ENCODE assay signal across 8 cellular contexts in the genomic region with DNA sequence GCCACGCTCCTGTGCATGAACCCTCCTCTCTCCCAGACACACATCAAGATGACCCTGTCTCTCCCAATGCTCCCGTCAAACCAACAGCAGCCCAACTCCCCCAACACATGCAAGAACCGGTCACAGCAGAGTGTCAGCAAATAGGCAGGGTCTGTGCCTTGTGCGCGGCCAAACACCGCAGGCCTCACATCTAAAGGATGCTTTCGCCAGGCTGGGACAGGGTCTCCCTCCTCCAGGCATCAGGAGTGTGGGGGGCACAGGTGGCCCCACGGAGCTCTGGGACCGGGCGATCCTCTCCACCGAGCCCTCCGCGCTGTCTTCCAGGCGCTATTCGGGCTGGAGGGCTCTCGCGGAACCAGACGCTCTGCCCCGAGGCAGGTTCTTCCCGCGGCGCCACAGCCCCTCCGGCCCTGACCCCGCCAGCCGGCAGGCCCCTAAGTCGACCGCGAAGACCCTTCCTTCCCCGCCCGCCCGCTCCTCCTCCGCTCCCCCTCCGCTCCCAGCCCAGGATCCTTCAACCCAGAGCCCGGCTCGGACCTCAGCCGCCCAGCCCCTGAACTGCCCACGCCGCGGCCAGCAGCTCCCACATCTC. TPM values are rescaled to one million over a fixed set of nuclear protein-coding genes. Genes with fewer than 3 reads are reported as not detected.
DNase-seq lines count a peak whose midpoint lies in the region; ATAC-seq and TF ChIP-seq lines count a peak whose summit lies in the region.

No MANE protein-coding gene starts in this region.

- no peak for TF ChIP-seq CTCF in fibroblast of pulmonary artery (IDR thresholded peaks at IDR 0.05; ENCODE audit: low read length, missing control alignments)
- no peak for TF ChIP-seq CTCF in neural cell (IDR thresholded peaks at IDR 0.05; ENCODE audit: poor library complexity, severe bottlenecking)

- H3F3A ChIP-seq in neural cell (ENCODE audit: insufficient read depth, low read length, poor library complexity, severe bottlenecking), result no peaks in the 10 kb centered on the region

- H3K27ac Mint-ChIP-seq in activated T-cell treated with anti-CD3 and anti-CD28 coated beads, Interleukin-2, amount 50 U/mL, for 24 hours, result peak overlapping the region; percentile 95

- H3K36me3 Mint-ChIP-seq in activated T-cell treated with anti-CD3 and anti-CD28 coated beads, Interleukin-2, amount 50 U/mL, for 24 hours (ENCODE audit: low read depth), result peaks cover 5% of the 10 kb centered on the region

- peak overlapping the region; percentile 80 for H2AFZ ChIP-seq in neural cell (ENCODE audit: low read depth, low read length)

- H3K27ac ChIP-seq in BLaER1 treated with 17β-estradiol and CSF1 and Interleukin-3, amounts not matched to agents 10 nM and 100 nM, result peak overlapping the region in 10 of 11 experiments; percentile 61 to 84 (median 74); a peak in 21 of 22 replicates
- H3K27ac ChIP-seq in neural cell (ENCODE audit: low read length), result peak overlapping the region; percentile 82

- H3K4me2 ChIP-seq in BLaER1 treated with 17β-estradiol and CSF1 and Interleukin-3, amounts not matched to agents 10 nM and 100 nM, result peak overlapping the region; percentile 81 to 95 (median 92)
- H3K4me2 ChIP-seq in neural cell (ENCODE audit: low read length), result peak overlapping the region; percentile 81

- no peak for TF ChIP-seq RAD21 in neural cell (conservative IDR thresholded peaks at IDR 0.05)

- H3K4me1 Mint-ChIP-seq in activated T-cell treated with anti-CD3 and anti-CD28 coated beads, Interleukin-2, amount 50 U/mL, for 24 hours (ENCODE audit: low read depth), result peaks cover 46% of the 10 kb centered on the region

- DNase-seq in MG63 (peak; percentile 7), fibroblast of pulmonary artery (ENCODE audit: low read depth) (peak; percentile 14), GOT3 (lab: John Stamatoyannopoulos, UW) (no peak), SHP77 (lab: John Stamatoyannopoulos, UW) (no peak)
- DNase-seq in activated T-cell treated with anti-CD3 and anti-CD28 coated beads, Interleukin-2, amount 50 U/mL, for 24 hours, result peak; percentile 61

- H3K27me3 ChIP-seq in BLaER1 treated with 17β-estradiol and CSF1 and Interleukin-3, amounts not matched to agents 10 nM and 100 nM, result no peaks in the 10 kb centered on the region
- H3K27me3 ChIP-seq in MG63, result no peaks in the 10 kb centered on the region
- H3K27me3 ChIP-seq in neural cell (ENCODE audit: insufficient read depth, low read depth, low read length), result no peaks in the 10 kb centered on the region

- H3K27me3 Mint-ChIP-seq in activated T-cell treated with anti-CD3 and anti-CD28 coated beads, Interleukin-2, amount 50 U/mL, for 24 hours, result no peaks in the 10 kb centered on the region

- peaks cover 0 to 9% (median 0%) of the 10 kb centered on the region in 11 experiments; a peak in 8 of 22 replicates for H3K36me3 ChIP-seq in BLaER1 treated with 17β-estradiol and CSF1 and Interleukin-3, amounts not matched to agents 10 nM and 100 nM
- H3K36me3 ChIP-seq in MG63, result no peaks in the 10 kb centered on the region
- no peaks in the 10 kb centered on the region for H3K36me3 ChIP-seq in neural cell (ENCODE audit: insufficient read depth, low read length)

- peak; percentile 2 for ATAC-seq in GM19463 (IDR thresholded peaks at IDR 0.05; ENCODE audit: unreplicated experiment)

- H3K9me3 ChIP-seq in BLaER1 treated with 17β-estradiol and CSF1 and Interleukin-3, amounts not matched to agents 10 nM and 100 nM (replicated peaks in 1 of 11), result no peaks in the 10 kb centered on the region
- no peaks in the 10 kb centered on the region for H3K9me3 ChIP-seq in MG63
- no peaks in the 10 kb centered on the region for H3K9me3 ChIP-seq in neural cell (ENCODE audit: low read length)

- H3K4me1 ChIP-seq in BLaER1 treated with 17β-estradiol and CSF1 and Interleukin-3, amounts not matched to agents 10 nM and 100 nM, result peaks cover 16 to 27% (median 22%) of the 10 kb centered on the region in 10 experiments

- H3K4me3 ChIP-seq in BLaER1 treated with 17β-estradiol and CSF1 and Interleukin-3, amounts not matched to agents 10 nM and 100 nM, result peak overlapping the region; percentile 73 to 87 (median 78)
- H3K4me3 ChIP-seq in MG63, result peak overlapping the region; percentile 71
- H3K4me3 ChIP-seq in fibroblast of pulmonary artery (replicated peaks; ENCODE audit: low read depth, low read length), result peak overlapping the region; percentile 85
- H3K4me3 ChIP-seq in neural cell (ENCODE audit: low read length), result peak overlapping the region; percentile 97

- H4K20me1 ChIP-seq in BLaER1 treated with 17β-estradiol and CSF1 and Interleukin-3, amounts not matched to agents 10 nM and 100 nM, result peaks cover 0 to 28% (median 0%) of the 10 kb centered on the region in 11 experiments; a peak in 6 of 22 replicates
- H4K20me1 ChIP-seq in neural cell (ENCODE audit: insufficient read depth), result no peaks in the 10 kb centered on the region

- no peak for TF ChIP-seq EP300 in neural cell (conservative IDR thresholded peaks at IDR 0.05; ENCODE audit: poor library complexity, severe bottlenecking)

- H3K9me2 ChIP-seq in neural cell (ENCODE audit: insufficient read depth, low read length), result no peaks in the 10 kb centered on the region

- H3K9me3 Mint-ChIP-seq in activated T-cell treated with anti-CD3 and anti-CD28 coated beads, Interleukin-2, amount 50 U/mL, for 24 hours, result no peaks in the 10 kb centered on the region

- peak overlapping the region; percentile 68 to 86 (median 83) for H3K9ac ChIP-seq in BLaER1 treated with 17β-estradiol and CSF1 and Interleukin-3, amounts not matched to agents 10 nM and 100 nM
- peak overlapping the region; percentile 92 for H3K9ac ChIP-seq in neural cell (ENCODE audit: low read length)

- peak overlapping the region; percentile 83 for H3K4me3 Mint-ChIP-seq in activated T-cell treated with anti-CD3 and anti-CD28 coated beads, Interleukin-2, amount 50 U/mL, for 24 hours

- H3K79me2 ChIP-seq in neural cell (replicated peaks; ENCODE audit: insufficient read depth, low read length), result peaks cover 6% of the 10 kb centered on the region

TF ChIP-seq in neural cell, 6 proteins besides CTCF, POLR2A, EP300 and RAD21:
- TF ChIP-seq TAF1 (IDR thresholded peaks at IDR 0.05; ENCODE audit: low read depth) (peak; percentile 54), EZH2 (IDR thresholded peaks at IDR 0.05; ENCODE audit: borderline replicate concordance, insufficient read depth, low read length, poor library complexity, severe bottlenecking) (no peak)

RNA-seq across cellular contexts. Expression of gene SERGEF, which starts 0.4 kb away (rescaled TPM):
- total RNA-seq in MG63 (2014; rRNA removed; shearing (Covaris generic); ENCODE audit: low replicate concordance), result 14.0 and 19.0 TPM in 2 replicates
- 49.6 and 60.0 TPM in 2 replicates for polyA plus RNA-seq in neural cell
- 50.6 TPM in 2 replicates for polyA minus RNA-seq in neural cell

RNA-seq across cellular contexts. Expression of gene TPH1, which starts 33.7 kb away (rescaled TPM):
- 0.15 TPM in 1 of 2 replicates, not detected in the other for total RNA-seq in MG63 (2014; rRNA removed; shearing (Covaris generic); ENCODE audit: low replicate concordance)
- polyA plus RNA-seq in neural cell, result 1.2 and 1.4 TPM in 2 replicates
- polyA minus RNA-seq in neural cell, result 1.6 and 1.7 TPM in 2 replicates

Comparison
In these comparisons a context has a peak if more than half of its experiments do, and no peak if none do; other contexts are left out.
1. DNase-seq: peak in MG63 (single experiment), activated T-cell treated with anti-CD3 and anti-CD28 coated beads, Interleukin-2, amount 50 U/mL, for 24 hours (single experiment) and fibroblast of pulmonary artery (single experiment); none in GOT3 (single experiment) and SHP77 (0 of 2).
2. Peak in every context shown above with its lines, with median percentiles within 50 percentile points of each other: H3K4me3 ChIP-seq.